9 cellular contexts compared by ENCODE assay signal in genomic region chr20:35172434-35172806, GRCh38. TPM values are rescaled to one million over a fixed set of nuclear protein-coding genes. Genes with fewer than 3 reads are reported as not detected.
A peak's percentile ranks its signal among the peaks of the same experiment; 100 is the strongest.
DNase-seq lines count a peak whose midpoint lies in the region; ATAC-seq and TF ChIP-seq lines count a peak whose summit lies in the region.
"Had no signal": no experiment of that assay in that cellular context is flagged by ENCODE, and none has a peak within 500 bp of the region (broad histone marks: within the 10 kb centered on the region; RNA-seq: fewer than 3 reads in every experiment).

No MANE protein-coding gene starts in this region.

- H3K9me3 Mint-ChIP-seq in mesothelial cell of epicardium = no peaks in the 10 kb centered on the region
- H3K9me3 Mint-ChIP-seq: activated B cell treated with CpG ODN at 0.5 μM for 24 hours had no signal

- intact Hi-C loops in right cardiac atrium (cut with DNase I) (no loop called here), Right ventricle myocardium superior (cut with DNase I) (no loop called here), vagina (cut with DNase I) (no loop called here)

- H3K4me1 Mint-ChIP-seq in mesothelial cell of epicardium = peaks cover 13% of the 10 kb centered on the region

- H3K4me3 Mint-ChIP-seq in mesothelial cell of epicardium = peak overlapping the region; percentile 54

- peaks cover 3% of the 10 kb centered on the region for H3K36me3 Mint-ChIP-seq in mesothelial cell of epicardium

- H3K4me1 ChIP-seq in right cardiac atrium (ENCODE audit: control insufficient read depth, insufficient read depth, low read length) (peaks cover 3% of the 10 kb centered on the region), vagina (peaks cover 28% of the 10 kb centered on the region)

- ATAC-seq in right cardiac atrium (no peak), Right ventricle myocardium superior (ENCODE audit: poor library complexity) (no peak)

- no peaks in the 10 kb centered on the region for H3K27me3 Mint-ChIP-seq in mesothelial cell of epicardium (ENCODE audit: low read depth)
- H3K27me3 Mint-ChIP-seq: activated B cell treated with CpG ODN at 0.5 μM for 24 hours had no signal

- no peaks in the 10 kb centered on the region for H3K36me3 ChIP-seq in vagina

- H3K9me3 ChIP-seq in right cardiac atrium (ENCODE audit: control insufficient read depth, low read length) (no peaks in the 10 kb centered on the region), vagina (no peaks in the 10 kb centered on the region)

- H3K27ac ChIP-seq in right cardiac atrium (ENCODE audit: low read length) = peak overlapping the region; percentile 66
- peak overlapping the region; percentile 78 for H3K27ac ChIP-seq in vagina

- H3K27me3 ChIP-seq in right cardiac atrium (ENCODE audit: control insufficient read depth, insufficient read depth) (no peaks in the 10 kb centered on the region), vagina (no peaks in the 10 kb centered on the region)

- H3K4me3 ChIP-seq in right cardiac atrium (ENCODE audit: low read length) (peak overlapping the region; percentile 55), cardiac fibroblast (replicated peaks in 1 of 2; ENCODE audit: low read depth in 2 of 2, low read length in 2 of 2) (peak overlapping the region; percentile 50 to 56), vagina (peak overlapping the region; percentile 40 to 46)

- TF ChIP-seq CTCF in cardiac fibroblast (IDR thresholded peaks at IDR 0.05; ENCODE audit: low read depth, low read length) (no peak), mesothelial cell of epicardium (IDR thresholded peaks at IDR 0.05; ENCODE audit: unreplicated experiment) (no peak), vagina (IDR thresholded peaks at IDR 0.05) (no peak)

- DNase-seq in right cardiac atrium (no peak), Right ventricle myocardium superior (no peak), cardiac fibroblast (ENCODE audit: low read depth in 2 of 2) (no peak), mesothelial cell of epicardium (ENCODE audit: low spot score in 2 of 2, unreplicated experiment in 2 of 2) (no peak), vagina (ENCODE audit: extremely low spot score in 2 of 2) (no peak), pons (ENCODE audit: low spot score) (no peak), NCI-H187 (lab: John Stamatoyannopoulos, UW) (no peak), GDM1 (lab: John Stamatoyannopoulos, UW) (no peak)
- DNase-seq: activated B cell treated with CpG ODN at 0.5 μM for 24 hours had no signal

- TF ChIP-seq POLR2A in vagina (IDR thresholded peaks at IDR 0.05) = no peak

- WGBS in right cardiac atrium = 73% methylated on average over 3 of the region's 3 CpGs

- H3K27ac Mint-ChIP-seq in mesothelial cell of epicardium = peak overlapping the region; percentile 2
- H3K27ac Mint-ChIP-seq: activated B cell treated with CpG ODN at 0.5 μM for 24 hours had no signal

RNA-seq across cellular contexts. Expression of gene PROCR, which starts 0.5 kb away (rescaled TPM):
- total RNA-seq in right cardiac atrium = 10 to 100 TPM; 12.9 to 43.7 (median 22.4) TPM
- 28.0 TPM for polyA plus RNA-seq in right cardiac atrium
- 9.3 TPM for total RNA-seq in Right ventricle myocardium superior
- total RNA-seq in mesothelial cell of epicardium = 4.0 to 4.7 TPM (median 4.4 TPM) in 3 replicates
- total RNA-seq in vagina = 104 TPM

RNA-seq across cellular contexts. Expression of gene EDEM2, which starts 25.3 kb away (rescaled TPM):
- total RNA-seq in right cardiac atrium = 10 to 100 TPM; 15.1 to 25.9 (median 15.4) TPM
- polyA plus RNA-seq in right cardiac atrium = 11.8 TPM
- total RNA-seq in Right ventricle myocardium superior = 9.1 TPM
- 15.1 to 17.3 TPM (median 16.5 TPM) in 3 replicates for total RNA-seq in mesothelial cell of epicardium
- 12.8 TPM for total RNA-seq in vagina

RNA-seq across cellular contexts. Expression of gene MMP24, which starts 54.1 kb away (rescaled TPM):
- total RNA-seq in right cardiac atrium = under 1 TPM; 0.39 to 0.48 (median 0.44) TPM
- polyA plus RNA-seq in right cardiac atrium = 0.27 TPM
- 0.13 TPM for total RNA-seq in Right ventricle myocardium superior
- 0.99 to 1.3 TPM (median 1.1 TPM) in 3 replicates for total RNA-seq in mesothelial cell of epicardium
- 0.98 TPM for total RNA-seq in vagina
- total RNA-seq: activated B cell treated with CpG ODN at 0.5 μM for 24 hours had no signal
